In genomic region chr19:5690125-5690954, GRCh38 we compare ENCODE assay signal across 8 cellular contexts. TPM values are rescaled to one million over a fixed set of nuclear protein-coding genes. Genes with fewer than 3 reads are reported as not detected.
DNase-seq lines count a peak whose midpoint lies in the region; ATAC-seq and TF ChIP-seq lines count a peak whose summit lies in the region.

TSS of gene RPL36 (plus strand) at chr19:5690295. CDS start at chr19:5690508, 213 bp downstream.

- peak; percentile 51 for ATAC-seq in HG02678 (IDR thresholded peaks at IDR 0.05; ENCODE audit: unreplicated experiment)
- peak; percentile 70 to 75 for ATAC-seq in left cardiac atrium
- peak; percentile 80 for ATAC-seq in upper lobe of right lung

- no peaks in the 10 kb centered on the region for H3K9me3 ChIP-seq in upper lobe of right lung

- peak; percentile 98 for TF ChIP-seq CTCF in upper lobe of right lung (IDR thresholded peaks at IDR 0.05)

- intact Hi-C loops in T-helper 1 cell treated with Interleukin-12 subunit alpha and Interleukin-12 subunit beta and Interleukin-4 antibody, amounts not matched to agents 30 ng/mL and 1 ng/mL, for 36 hours (cut with micrococcal nuclease): loop anchor here (1.0 to 5.0 kb wide), 5 partner anchors 10 to 1348 kb away; partner anchors contain the start of genes CATSPERD, LONP1, MICOS13 and MPND
- intact Hi-C loops in left cardiac atrium (cut with DNase I): no loop called here
- intact Hi-C loops in posterior vena cava (cut with DNase I): no loop called here
- intact Hi-C loops in upper lobe of right lung (cut with DNase I): no loop called here

- H3K27me3 ChIP-seq in upper lobe of right lung: no peaks in the 10 kb centered on the region

- H3K4me3 ChIP-seq in GM08714 (ENCODE audit: low read length) (peak within 1 kb of the TSS; percentile 90), upper lobe of right lung (peak within 1 kb of the TSS; percentile 79)

- DNase-seq in NCI-H146 treated with DMSO at 0.1 percent for 48 hours (lab: John Stamatoyannopoulos, UW; ENCODE audit: unreplicated experiment) (peak; percentile 79), amniotic stem cell (lab: John Stamatoyannopoulos, UW) (peak; percentile 81), left cardiac atrium (peak; percentile 98), posterior vena cava (ENCODE audit: low spot score) (peak; percentile 100), upper lobe of right lung (peak; percentile 99)

- H3K36me3 ChIP-seq in upper lobe of right lung: peaks cover 38% of the 10 kb centered on the region

- peak within 1 kb of the TSS; percentile 87 for H3K27ac ChIP-seq in upper lobe of right lung

- peaks cover 13% of the 10 kb centered on the region for H3K4me1 ChIP-seq in upper lobe of right lung

RNA-seq across cellular contexts. Expression of gene RPL36, which starts in this region (rescaled TPM):
- 692 and 713 TPM in 2 replicates for total RNA-seq in T-helper 1 cell treated with Interleukin-12 subunit alpha and Interleukin-12 subunit beta and Interleukin-4 antibody, amounts not matched to agents 30 ng/mL and 1 ng/mL, for 36 hours
- total RNA-seq in left cardiac atrium (100 to 1,000 TPM; 500 to 504 TPM), posterior vena cava (100 to 1,000 TPM; 525 to 575 TPM), upper lobe of right lung (564 TPM)

Comparison
In these comparisons a context has a peak if more than half of its experiments do, and no peak if none do; other contexts are left out.
1. Peak in every context shown above with its lines: DNase-seq, ATAC-seq, H3K4me3 ChIP-seq and H3K27ac ChIP-seq.